In the genomic region with DNA sequence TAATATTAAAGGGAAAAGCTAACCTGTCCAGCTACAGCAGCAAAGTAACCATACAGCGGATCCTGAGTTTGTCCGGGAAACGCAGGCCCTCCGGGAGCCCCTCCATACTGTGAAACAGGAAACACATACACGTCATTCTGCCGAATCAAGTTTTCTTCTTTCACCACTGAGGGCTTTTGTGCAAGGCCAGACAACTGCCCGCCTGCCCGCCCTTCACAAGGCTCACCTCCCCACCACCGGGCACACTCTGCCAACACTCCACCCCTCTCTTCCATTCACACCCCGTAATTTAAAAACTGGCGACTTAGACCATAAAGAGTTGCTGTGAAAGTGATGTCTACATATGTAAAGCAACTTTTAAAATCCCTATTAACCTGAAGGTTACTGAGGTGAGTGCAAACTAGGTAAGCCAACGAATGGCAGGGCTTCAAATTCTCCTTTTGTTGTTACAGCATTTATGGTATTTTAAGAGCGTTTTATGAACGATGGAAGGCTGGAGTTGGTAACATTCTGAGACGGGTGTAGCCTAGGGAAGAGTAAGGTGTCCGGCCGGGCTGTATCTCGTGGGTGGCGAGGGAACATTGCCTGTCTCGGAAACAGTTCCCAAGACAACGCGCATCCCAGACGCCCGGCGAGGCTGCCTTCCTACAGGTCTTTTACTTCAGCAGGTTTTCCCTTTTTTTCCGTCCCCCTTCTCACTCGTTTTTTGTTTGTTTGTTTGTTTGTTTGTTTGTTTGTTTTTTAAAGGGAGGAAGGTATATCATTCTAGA, we compare ENCODE assay signal across 8 cellular contexts. TPM values are rescaled to one million over a fixed set of nuclear protein-coding genes. Genes with fewer than 3 reads are reported as not detected.
DNase-seq lines count a peak whose midpoint lies in the region; ATAC-seq and TF ChIP-seq lines count a peak whose summit lies in the region.

No MANE protein-coding gene starts in this region.

- no peak for TF ChIP-seq EP300 in stomach (IDR thresholded peaks at IDR 0.05)

- H3K27ac ChIP-seq in ACC112 (ENCODE audit: low read depth, low read length), result peak overlapping the region; percentile 50
- peak overlapping the region; percentile 71 to 94 (median 92) for H3K27ac ChIP-seq in stomach

- WGBS in stomach, 5 donors, result 0 to 1% (median 0%) methylated on average over 27 of the region's 27 CpGs

- intact Hi-C loops in stomach (cut with DNase I; ENCODE audit: low total_unique reads), result no loop called here

- peaks cover 19% of the 10 kb centered on the region for H3K4me1 Mint-ChIP-seq in mesothelial cell of epicardium

- no peak for TF ChIP-seq POLR2A in stomach (IDR thresholded peaks at IDR 0.05)

- peak overlapping the region; percentile 99 for H3K4me3 ChIP-seq in ACC112 (ENCODE audit: low read depth, low read length)
- peak overlapping the region; percentile 82 for H3K4me3 ChIP-seq in endocrine pancreas (ENCODE audit: control insufficient read depth, insufficient read depth, low read length)
- H3K4me3 ChIP-seq in stomach, result peak overlapping the region; percentile 89 to 97 (median 94)

- H3K36me3 Mint-ChIP-seq in mesothelial cell of epicardium, result peaks cover 2% of the 10 kb centered on the region

- H3K79me2 ChIP-seq in ACC112 (ENCODE audit: control insufficient read depth, insufficient read depth, low read length, unreplicated experiment), result peaks cover 36% of the 10 kb centered on the region

- H3K9me3 Mint-ChIP-seq in mesothelial cell of epicardium, result no peaks in the 10 kb centered on the region

- ATAC-seq in GM18508 (IDR thresholded peaks at IDR 0.05; ENCODE audit: insufficient read depth, unreplicated experiment) (peak; percentile 25), HG02943 (IDR thresholded peaks at IDR 0.05; ENCODE audit: low read depth, unreplicated experiment) (peak; percentile 46)

- H3K9ac ChIP-seq in endocrine pancreas (ENCODE audit: control insufficient read depth, insufficient read depth, low read length), result peak overlapping the region; percentile 62

- H3K4me1 ChIP-seq in ACC112 (ENCODE audit: control insufficient read depth, insufficient read depth, low read length, unreplicated experiment) (peaks cover 15% of the 10 kb centered on the region), endocrine pancreas (ENCODE audit: control insufficient read depth, insufficient read depth, low read length) (no peaks in the 10 kb centered on the region), stomach (peaks cover 10 to 36% (median 25%) of the 10 kb centered on the region in 4 donors)

- peak overlapping the region; percentile 92 for H3K27ac Mint-ChIP-seq in mesothelial cell of epicardium

- H3K4me3 Mint-ChIP-seq in mesothelial cell of epicardium, result peak overlapping the region; percentile 94

- TF ChIP-seq CTCF in mesothelial cell of epicardium (IDR thresholded peaks at IDR 0.05; ENCODE audit: unreplicated experiment), result no peak
- no peak for TF ChIP-seq CTCF in stomach (IDR thresholded peaks at IDR 0.05)

- H3K27me3 Mint-ChIP-seq in mesothelial cell of epicardium (ENCODE audit: low read depth), result no peaks in the 10 kb centered on the region

- DNase-seq in NCI-H226 (peak; percentile 55), mesothelial cell of epicardium (ENCODE audit: low spot score in 2 of 2, unreplicated experiment in 2 of 2) (no peak), stomach (peak; percentile 60)
- peak; percentile 12 for DNase-seq in activated CD4-positive, alpha-beta T cell treated with anti-CD3 and anti-CD28 coated beads, Interleukin-2, amount 50 U/mL, for 1 hour

- no peaks in the 10 kb centered on the region for H3K27me3 ChIP-seq in ACC112 (ENCODE audit: insufficient read depth, low read length)
- H3K27me3 ChIP-seq in endocrine pancreas (ENCODE audit: control insufficient read depth, insufficient read depth, low read length), result no peaks in the 10 kb centered on the region
- no peaks in the 10 kb centered on the region for H3K27me3 ChIP-seq in stomach

- peak overlapping the region; percentile 80 for H2AFZ ChIP-seq in ACC112 (ENCODE audit: low read length, unreplicated experiment)

- H3K36me3 ChIP-seq in ACC112 (ENCODE audit: insufficient read depth, low read length) (peaks cover 22% of the 10 kb centered on the region), endocrine pancreas (ENCODE audit: control insufficient read depth, insufficient read depth, low read length) (no peaks in the 10 kb centered on the region), stomach (peaks cover 11 to 28% (median 28%) of the 10 kb centered on the region in 4 donors)

- H3K9me3 ChIP-seq in endocrine pancreas (ENCODE audit: control insufficient read depth, low read length), result no peaks in the 10 kb centered on the region
- H3K9me3 ChIP-seq in stomach, result no peaks in the 10 kb centered on the region

RNA-seq across cellular contexts. Expression of gene SRI, which starts 0.8 kb away (rescaled TPM):
- 82.6 to 84.8 TPM (median 83.5 TPM) in 3 replicates for total RNA-seq in mesothelial cell of epicardium
- 100 to 1,000 TPM in 1 of 5 donors, 10 to 100 TPM in 4; 23.3 to 102 (median 70.3) TPM for total RNA-seq in stomach
- 100 to 1,000 TPM in 2 of 3 donors, 10 to 100 TPM in 1; 57.0 to 107 (median 101) TPM for polyA plus RNA-seq in stomach

Comparison
In these comparisons a context has a peak if more than half of its experiments do, and no peak if none do; other contexts are left out.
1. DNase-seq: peak in NCI-H226 (single experiment), activated CD4-positive, alpha-beta T cell treated with anti-CD3 and anti-CD28 coated beads, Interleukin-2, amount 50 U/mL, for 1 hour (single experiment) and stomach (single experiment); none in mesothelial cell of epicardium (0 of 2).
2. Peak in every context shown above with its lines, with median percentiles within 50 percentile points of each other: H3K4me3 ChIP-seq.